ENCODE assay signal across 1 cellular context in genomic region chr10:7787150-7787856, GRCh38.
TF ChIP-seq lines count a peak whose summit lies in the region.

No MANE protein-coding gene starts in this region.

TF ChIP-seq in HCT116, 20 proteins besides CTCF, POLR2A, EP300 and RAD21 (continued from another document):
- TF ChIP-seq SRF (IDR thresholded peaks at IDR 0.05; ENCODE audit: low read depth) = no peak
- no peak for TF ChIP-seq EGR1 (IDR thresholded peaks at IDR 0.05; ENCODE audit: low read depth)
- no peak for TF ChIP-seq EZH2 (IDR thresholded peaks at IDR 0.05)
- TF ChIP-seq ELF1 (IDR thresholded peaks at IDR 0.05; ENCODE audit: borderline replicate concordance, low read depth) = no peak
- TF ChIP-seq, protein P1, sequence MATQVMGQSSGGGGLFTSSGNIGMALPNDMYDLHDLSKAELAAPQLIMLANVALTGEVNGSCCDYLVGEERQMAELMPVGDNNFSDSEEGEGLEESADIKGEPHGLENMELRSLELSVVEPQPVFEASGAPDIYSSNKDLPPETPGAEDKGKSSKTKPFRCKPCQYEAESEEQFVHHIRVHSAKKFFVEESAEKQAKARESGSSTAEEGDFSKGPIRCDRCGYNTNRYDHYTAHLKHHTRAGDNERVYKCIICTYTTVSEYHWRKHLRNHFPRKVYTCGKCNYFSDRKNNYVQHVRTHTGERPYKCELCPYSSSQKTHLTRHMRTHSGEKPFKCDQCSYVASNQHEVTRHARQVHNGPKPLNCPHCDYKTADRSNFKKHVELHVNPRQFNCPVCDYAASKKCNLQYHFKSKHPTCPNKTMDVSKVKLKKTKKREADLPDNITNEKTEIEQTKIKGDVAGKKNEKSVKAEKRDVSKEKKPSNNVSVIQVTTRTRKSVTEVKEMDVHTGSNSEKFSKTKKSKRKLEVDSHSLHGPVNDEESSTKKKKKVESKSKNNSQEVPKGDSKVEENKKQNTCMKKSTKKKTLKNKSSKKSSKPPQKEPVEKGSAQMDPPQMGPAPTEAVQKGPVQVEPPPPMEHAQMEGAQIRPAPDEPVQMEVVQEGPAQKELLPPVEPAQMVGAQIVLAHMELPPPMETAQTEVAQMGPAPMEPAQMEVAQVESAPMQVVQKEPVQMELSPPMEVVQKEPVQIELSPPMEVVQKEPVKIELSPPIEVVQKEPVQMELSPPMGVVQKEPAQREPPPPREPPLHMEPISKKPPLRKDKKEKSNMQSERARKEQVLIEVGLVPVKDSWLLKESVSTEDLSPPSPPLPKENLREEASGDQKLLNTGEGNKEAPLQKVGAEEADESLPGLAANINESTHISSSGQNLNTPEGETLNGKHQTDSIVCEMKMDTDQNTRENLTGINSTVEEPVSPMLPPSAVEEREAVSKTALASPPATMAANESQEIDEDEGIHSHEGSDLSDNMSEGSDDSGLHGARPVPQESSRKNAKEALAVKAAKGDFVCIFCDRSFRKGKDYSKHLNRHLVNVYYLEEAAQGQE (IDR thresholded peaks at IDR 0.05; ENCODE audit: low read depth) = no peak
- TF ChIP-seq FOSL1 (IDR thresholded peaks at IDR 0.05; ENCODE audit: low read depth) = no peak
- TF ChIP-seq SP1 (IDR thresholded peaks at IDR 0.05; ENCODE audit: low read depth) = no peak
- TF ChIP-seq, protein P2, sequence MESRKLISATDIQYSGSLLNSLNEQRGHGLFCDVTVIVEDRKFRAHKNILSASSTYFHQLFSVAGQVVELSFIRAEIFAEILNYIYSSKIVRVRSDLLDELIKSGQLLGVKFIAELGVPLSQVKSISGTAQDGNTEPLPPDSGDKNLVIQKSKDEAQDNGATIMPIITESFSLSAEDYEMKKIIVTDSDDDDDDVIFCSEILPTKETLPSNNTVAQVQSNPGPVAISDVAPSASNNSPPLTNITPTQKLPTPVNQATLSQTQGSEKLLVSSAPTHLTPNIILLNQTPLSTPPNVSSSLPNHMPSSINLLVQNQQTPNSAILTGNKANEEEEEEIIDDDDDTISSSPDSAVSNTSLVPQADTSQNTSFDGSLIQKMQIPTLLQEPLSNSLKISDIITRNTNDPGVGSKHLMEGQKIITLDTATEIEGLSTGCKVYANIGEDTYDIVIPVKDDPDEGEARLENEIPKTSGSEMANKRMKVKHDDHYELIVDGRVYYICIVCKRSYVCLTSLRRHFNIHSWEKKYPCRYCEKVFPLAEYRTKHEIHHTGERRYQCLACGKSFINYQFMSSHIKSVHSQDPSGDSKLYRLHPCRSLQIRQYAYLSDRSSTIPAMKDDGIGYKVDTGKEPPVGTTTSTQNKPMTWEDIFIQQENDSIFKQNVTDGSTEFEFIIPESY (IDR thresholded peaks at IDR 0.05; ENCODE audit: extremely low read depth, insufficient replicate concordance, low read length) = no peak
